Comparison of ENCODE assay signal across 9 cellular contexts in genomic region chr2:201568217-201568820, GRCh38.
"Had no signal": no experiment of that assay in that cellular context is flagged by ENCODE, and none has a peak within 500 bp of the region (broad histone marks: within the 10 kb centered on the region; RNA-seq: fewer than 3 reads in every experiment).

No MANE protein-coding gene starts in this region.

- H3K36me3 ChIP-seq: HAP-1 had no signal

- DNase-seq: H7, IMR-90, KG1 had no signal

- H2AFZ ChIP-seq: GM23338 had no signal

- FAIRE-seq: H1, HTR-8/SVneo, K562 had no signal

- H3K4me1 ChIP-seq: HAP-1 had no signal

- H3K4me3 ChIP-seq: GM23338, HAP-1, K562 had no signal

- H3K9me3 ChIP-seq: HAP-1 had no signal

- ATAC-seq: GM23338, HCT116, K562 had no signal

- H3K4me2 ChIP-seq: GM23338 had no signal
